ENCODE assay signal across 19 cellular contexts in genomic region chr10:131773321-131773988, GRCh38.
"Had no signal": no experiment of that assay in that cellular context is flagged by ENCODE, and none has a peak within 500 bp of the region (broad histone marks: within the 10 kb centered on the region; RNA-seq: fewer than 3 reads in every experiment).

No MANE protein-coding gene starts in this region.

- H3K36me3 ChIP-seq: brain microvascular endothelial cell, prostate gland, thyroid gland had no signal

- H3K27ac ChIP-seq: brain microvascular endothelial cell, epithelial cell of prostate, prostate gland, thyroid gland had no signal

- H3K4me3 ChIP-seq: prostate gland, thyroid gland had no signal

- H3K27me3 ChIP-seq: brain microvascular endothelial cell, thyroid gland had no signal

- DNase-seq: activated CD4-positive, alpha-beta T cell treated with anti-CD3 and anti-CD28 coated beads for 48 hours; activated CD8-positive, alpha-beta memory T cell treated with anti-CD3 and anti-CD28 coated beads, Interleukin-2, amount 50 U/mL, for 4 hours; activated CD8-positive, alpha-beta T cell treated with anti-CD3 and anti-CD28 coated beads, Interleukin-2, amount 10 ng/mL, durations not matched to agents 7 days and 5 days; activated naive CD8-positive, alpha-beta T cell treated with anti-CD3 and anti-CD28 coated beads for 36 hours; activated T-cell treated with anti-CD3 and anti-CD28 coated beads, Interleukin-2, amount 50 U/mL, for 48 hours; brain microvascular endothelial cell; dermis blood vessel endothelial cell; effector memory CD8-positive, alpha-beta T cell; foreskin melanocyte; immature natural killer cell; left cardiac atrium; nucleus accumbens; stimulated activated CD4-positive, alpha-beta T cell treated with anti-CD3 and anti-CD28 coated beads, Interleukin-12 subunit alpha, Interleukin-12 subunit beta, amount 100 ng/mL, for 4 hours; stimulated activated CD4-positive, alpha-beta T cell treated with anti-CD3 and anti-CD28 coated beads, Interleukin-2, amount 100 ng/mL, for 24 hours; T-helper 17 cell; thyroid gland had no signal

- H3K4me1 Mint-ChIP-seq: activated naive CD8-positive, alpha-beta T cell treated with anti-CD3 and anti-CD28 coated beads for 36 hours; immature natural killer cell; stimulated activated effector memory CD8-positive, alpha-beta T cell treated with anti-CD3 and anti-CD28 coated beads, Interleukin-12 subunit alpha, Interleukin-12 subunit beta, amount 100 ng/mL, for 72 hours; T-helper 17 cell had no signal

- H3K4me3 Mint-ChIP-seq: activated CD8-positive, alpha-beta T cell treated with anti-CD3 and anti-CD28 coated beads, Interleukin-2, amount 10 ng/mL, durations not matched to agents 7 days and 5 days; activated naive CD8-positive, alpha-beta T cell treated with anti-CD3 and anti-CD28 coated beads for 36 hours; effector memory CD8-positive, alpha-beta T cell; immature natural killer cell; stimulated activated effector memory CD8-positive, alpha-beta T cell treated with anti-CD3 and anti-CD28 coated beads, Interleukin-12 subunit alpha, Interleukin-12 subunit beta, amount 100 ng/mL, for 72 hours; T-helper 17 cell had no signal

- H3K36me3 Mint-ChIP-seq: activated naive CD8-positive, alpha-beta T cell treated with anti-CD3 and anti-CD28 coated beads for 36 hours; stimulated activated effector memory CD8-positive, alpha-beta T cell treated with anti-CD3 and anti-CD28 coated beads, Interleukin-12 subunit alpha, Interleukin-12 subunit beta, amount 100 ng/mL, for 72 hours had no signal

- H3K27ac Mint-ChIP-seq: activated CD8-positive, alpha-beta T cell treated with anti-CD3 and anti-CD28 coated beads, Interleukin-2, amount 10 ng/mL, durations not matched to agents 7 days and 5 days; activated naive CD8-positive, alpha-beta T cell treated with anti-CD3 and anti-CD28 coated beads for 36 hours; effector memory CD8-positive, alpha-beta T cell; immature natural killer cell; stimulated activated effector memory CD8-positive, alpha-beta T cell treated with anti-CD3 and anti-CD28 coated beads, Interleukin-12 subunit alpha, Interleukin-12 subunit beta, amount 100 ng/mL, for 72 hours; T-helper 17 cell had no signal

- H3K9me3 ChIP-seq: prostate gland, thyroid gland had no signal

- H3K4me1 ChIP-seq: prostate gland, thyroid gland had no signal

- H3K27me3 Mint-ChIP-seq: activated naive CD8-positive, alpha-beta T cell treated with anti-CD3 and anti-CD28 coated beads for 36 hours had no signal

- ATAC-seq: activated CD8-positive, alpha-beta T cell treated with anti-CD3 and anti-CD28 coated beads, Interleukin-2, amount 10 ng/mL, durations not matched to agents 7 days and 5 days; effector memory CD8-positive, alpha-beta T cell; left cardiac atrium; stimulated activated effector memory CD8-positive, alpha-beta T cell treated with anti-CD3 and anti-CD28 coated beads, Interleukin-12 subunit alpha, Interleukin-12 subunit beta, amount 100 ng/mL, for 72 hours; T-helper 17 cell had no signal
